ENCODE assay signal across 1 cellular context in the genomic region with DNA sequence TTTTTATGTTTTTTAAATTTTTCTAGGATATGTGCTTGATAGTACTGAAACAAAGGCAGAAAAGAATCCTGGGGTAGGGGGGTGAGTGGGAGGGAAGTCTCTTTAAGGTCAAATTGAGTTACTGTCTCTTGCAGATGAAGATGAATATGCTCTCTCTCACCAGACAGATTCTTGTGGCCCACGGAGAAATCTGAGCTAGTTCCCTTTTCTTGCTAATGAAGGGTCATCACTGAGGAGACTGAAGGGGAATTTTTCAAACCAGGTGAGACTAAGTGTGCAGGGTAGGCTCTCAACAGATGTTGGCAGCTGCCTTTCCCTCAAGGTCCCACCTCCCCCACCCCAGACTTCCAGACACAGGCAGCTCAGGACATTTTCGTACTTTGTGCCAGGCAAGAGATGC.
TF ChIP-seq lines count a peak whose summit lies in the region.

No MANE protein-coding gene starts in this region.

TF ChIP-seq in GM12878, 131 proteins besides CTCF, POLR2A, EP300 and RAD21 (continued from another document and continues in another):
- TF ChIP-seq, protein P1, sequence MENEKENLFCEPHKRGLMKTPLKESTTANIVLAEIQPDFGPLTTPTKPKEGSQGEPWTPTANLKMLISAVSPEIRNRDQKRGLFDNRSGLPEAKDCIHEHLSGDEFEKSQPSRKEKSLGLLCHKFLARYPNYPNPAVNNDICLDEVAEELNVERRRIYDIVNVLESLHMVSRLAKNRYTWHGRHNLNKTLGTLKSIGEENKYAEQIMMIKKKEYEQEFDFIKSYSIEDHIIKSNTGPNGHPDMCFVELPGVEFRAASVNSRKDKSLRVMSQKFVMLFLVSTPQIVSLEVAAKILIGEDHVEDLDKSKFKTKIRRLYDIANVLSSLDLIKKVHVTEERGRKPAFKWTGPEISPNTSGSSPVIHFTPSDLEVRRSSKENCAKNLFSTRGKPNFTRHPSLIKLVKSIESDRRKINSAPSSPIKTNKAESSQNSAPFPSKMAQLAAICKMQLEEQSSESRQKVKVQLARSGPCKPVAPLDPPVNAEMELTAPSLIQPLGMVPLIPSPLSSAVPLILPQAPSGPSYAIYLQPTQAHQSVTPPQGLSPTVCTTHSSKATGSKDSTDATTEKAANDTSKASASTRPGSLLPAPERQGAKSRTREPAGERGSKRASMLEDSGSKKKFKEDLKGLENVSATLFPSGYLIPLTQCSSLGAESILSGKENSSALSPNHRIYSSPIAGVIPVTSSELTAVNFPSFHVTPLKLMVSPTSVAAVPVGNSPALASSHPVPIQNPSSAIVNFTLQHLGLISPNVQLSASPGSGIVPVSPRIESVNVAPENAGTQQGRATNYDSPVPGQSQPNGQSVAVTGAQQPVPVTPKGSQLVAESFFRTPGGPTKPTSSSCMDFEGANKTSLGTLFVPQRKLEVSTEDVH (IDR thresholded peaks at IDR 0.05; ENCODE audit: low read depth, partially characterized antibody) = no peak
- TF ChIP-seq MTA3 (IDR thresholded peaks at IDR 0.05; ENCODE audit: borderline replicate concordance, low read length) = no peak
- TF ChIP-seq YY1 (IDR thresholded peaks at IDR 0.05; ENCODE audit: low read depth, low read length) = no peak
- TF ChIP-seq, protein P2, sequence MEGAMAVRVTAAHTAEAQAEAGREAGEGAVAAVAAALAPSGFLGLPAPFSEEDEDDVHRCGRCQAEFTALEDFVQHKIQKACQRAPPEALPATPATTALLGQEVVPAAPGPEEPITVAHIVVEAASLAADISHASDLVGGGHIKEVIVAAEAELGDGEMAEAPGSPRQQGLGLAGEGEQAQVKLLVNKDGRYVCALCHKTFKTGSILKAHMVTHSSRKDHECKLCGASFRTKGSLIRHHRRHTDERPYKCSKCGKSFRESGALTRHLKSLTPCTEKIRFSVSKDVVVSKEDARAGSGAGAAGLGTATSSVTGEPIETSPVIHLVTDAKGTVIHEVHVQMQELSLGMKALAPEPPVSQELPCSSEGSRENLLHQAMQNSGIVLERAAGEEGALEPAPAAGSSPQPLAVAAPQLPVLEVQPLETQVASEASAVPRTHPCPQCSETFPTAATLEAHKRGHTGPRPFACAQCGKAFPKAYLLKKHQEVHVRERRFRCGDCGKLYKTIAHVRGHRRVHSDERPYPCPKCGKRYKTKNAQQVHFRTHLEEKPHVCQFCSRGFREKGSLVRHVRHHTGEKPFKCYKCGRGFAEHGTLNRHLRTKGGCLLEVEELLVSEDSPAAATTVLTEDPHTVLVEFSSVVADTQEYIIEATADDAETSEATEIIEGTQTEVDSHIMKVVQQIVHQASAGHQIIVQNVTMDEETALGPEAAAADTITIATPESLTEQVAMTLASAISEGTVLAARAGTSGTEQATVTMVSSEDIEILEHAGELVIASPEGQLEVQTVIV (IDR thresholded peaks at IDR 0.05; ENCODE audit: borderline replicate concordance, partially characterized antibody) = no peak
- TF ChIP-seq, protein P3, sequence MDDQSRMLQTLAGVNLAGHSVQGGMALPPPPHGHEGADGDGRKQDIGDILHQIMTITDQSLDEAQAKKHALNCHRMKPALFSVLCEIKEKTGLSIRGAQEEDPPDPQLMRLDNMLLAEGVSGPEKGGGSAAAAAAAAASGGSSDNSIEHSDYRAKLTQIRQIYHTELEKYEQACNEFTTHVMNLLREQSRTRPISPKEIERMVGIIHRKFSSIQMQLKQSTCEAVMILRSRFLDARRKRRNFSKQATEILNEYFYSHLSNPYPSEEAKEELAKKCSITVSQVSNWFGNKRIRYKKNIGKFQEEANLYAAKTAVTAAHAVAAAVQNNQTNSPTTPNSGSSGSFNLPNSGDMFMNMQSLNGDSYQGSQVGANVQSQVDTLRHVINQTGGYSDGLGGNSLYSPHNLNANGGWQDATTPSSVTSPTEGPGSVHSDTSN (IDR thresholded peaks at IDR 0.05; ENCODE audit: insufficient replicate concordance, low read depth, low read length) = peak; percentile 42
- TF ChIP-seq KLF5 (IDR thresholded peaks at IDR 0.05; ENCODE audit: partially characterized antibody) = no peak
- TF ChIP-seq SREBF2 (IDR thresholded peaks at IDR 0.05; ENCODE audit: low read length) = no peak
- peak; percentile 52 for TF ChIP-seq NBN (IDR thresholded peaks at IDR 0.05)
- peak; percentile 87 for TF ChIP-seq MTA2 (IDR thresholded peaks at IDR 0.05; ENCODE audit: low read depth)
- TF ChIP-seq ZNF622 (IDR thresholded peaks at IDR 0.05) = no peak
- no peak for TF ChIP-seq SMAD1 (IDR thresholded peaks at IDR 0.05; ENCODE audit: low read depth, partially characterized antibody)
- TF ChIP-seq ASH2L (IDR thresholded peaks at IDR 0.05; ENCODE audit: borderline replicate concordance, low read depth) = no peak
- no peak for TF ChIP-seq BMI1 (IDR thresholded peaks at IDR 0.05; ENCODE audit: borderline replicate concordance)
- TF ChIP-seq ZNF207 (IDR thresholded peaks at IDR 0.05; ENCODE audit: borderline replicate concordance) = no peak
- TF ChIP-seq ZBED1 (IDR thresholded peaks at IDR 0.05; ENCODE audit: borderline replicate concordance) = no peak
- TF ChIP-seq MYC (IDR thresholded peaks at IDR 0.05; ENCODE audit: insufficient read depth, insufficient read length, insufficient replicate concordance, low read length, severe bottlenecking) = no peak
- no peak for TF ChIP-seq SMARCA5 (IDR thresholded peaks at IDR 0.05)
- peak; percentile 84 for TF ChIP-seq NR2F1 (conservative IDR thresholded peaks at IDR 0.05)
- TF ChIP-seq ZNF384 (IDR thresholded peaks at IDR 0.05; ENCODE audit: borderline replicate concordance, low read depth, low read length) = no peak
- TF ChIP-seq, protein P4, sequence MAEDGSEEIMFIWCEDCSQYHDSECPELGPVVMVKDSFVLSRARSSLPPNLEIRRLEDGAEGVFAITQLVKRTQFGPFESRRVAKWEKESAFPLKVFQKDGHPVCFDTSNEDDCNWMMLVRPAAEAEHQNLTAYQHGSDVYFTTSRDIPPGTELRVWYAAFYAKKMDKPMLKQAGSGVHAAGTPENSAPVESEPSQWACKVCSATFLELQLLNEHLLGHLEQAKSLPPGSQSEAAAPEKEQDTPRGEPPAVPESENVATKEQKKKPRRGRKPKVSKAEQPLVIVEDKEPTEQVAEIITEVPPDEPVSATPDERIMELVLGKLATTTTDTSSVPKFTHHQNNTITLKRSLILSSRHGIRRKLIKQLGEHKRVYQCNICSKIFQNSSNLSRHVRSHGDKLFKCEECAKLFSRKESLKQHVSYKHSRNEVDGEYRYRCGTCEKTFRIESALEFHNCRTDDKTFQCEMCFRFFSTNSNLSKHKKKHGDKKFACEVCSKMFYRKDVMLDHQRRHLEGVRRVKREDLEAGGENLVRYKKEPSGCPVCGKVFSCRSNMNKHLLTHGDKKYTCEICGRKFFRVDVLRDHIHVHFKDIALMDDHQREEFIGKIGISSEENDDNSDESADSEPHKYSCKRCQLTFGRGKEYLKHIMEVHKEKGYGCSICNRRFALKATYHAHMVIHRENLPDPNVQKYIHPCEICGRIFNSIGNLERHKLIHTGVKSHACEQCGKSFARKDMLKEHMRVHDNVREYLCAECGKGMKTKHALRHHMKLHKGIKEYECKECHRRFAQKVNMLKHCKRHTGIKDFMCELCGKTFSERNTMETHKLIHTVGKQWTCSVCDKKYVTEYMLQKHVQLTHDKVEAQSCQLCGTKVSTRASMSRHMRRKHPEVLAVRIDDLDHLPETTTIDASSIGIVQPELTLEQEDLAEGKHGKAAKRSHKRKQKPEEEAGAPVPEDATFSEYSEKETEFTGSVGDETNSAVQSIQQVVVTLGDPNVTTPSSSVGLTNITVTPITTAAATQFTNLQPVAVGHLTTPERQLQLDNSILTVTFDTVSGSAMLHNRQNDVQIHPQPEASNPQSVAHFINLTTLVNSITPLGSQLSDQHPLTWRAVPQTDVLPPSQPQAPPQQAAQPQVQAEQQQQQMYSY (CRISPR knock-in tag; IDR thresholded peaks at IDR 0.05) = no peak
- no peak for TF ChIP-seq SIN3A (IDR thresholded peaks at IDR 0.05; ENCODE audit: low read depth, low read length)
- no peak for TF ChIP-seq PAX8 (IDR thresholded peaks at IDR 0.05)
- TF ChIP-seq, protein P5, sequence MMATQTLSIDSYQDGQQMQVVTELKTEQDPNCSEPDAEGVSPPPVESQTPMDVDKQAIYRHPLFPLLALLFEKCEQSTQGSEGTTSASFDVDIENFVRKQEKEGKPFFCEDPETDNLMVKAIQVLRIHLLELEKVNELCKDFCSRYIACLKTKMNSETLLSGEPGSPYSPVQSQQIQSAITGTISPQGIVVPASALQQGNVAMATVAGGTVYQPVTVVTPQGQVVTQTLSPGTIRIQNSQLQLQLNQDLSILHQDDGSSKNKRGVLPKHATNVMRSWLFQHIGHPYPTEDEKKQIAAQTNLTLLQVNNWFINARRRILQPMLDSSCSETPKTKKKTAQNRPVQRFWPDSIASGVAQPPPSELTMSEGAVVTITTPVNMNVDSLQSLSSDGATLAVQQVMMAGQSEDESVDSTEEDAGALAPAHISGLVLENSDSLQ (IDR thresholded peaks at IDR 0.05) = peak; percentile 60
- TF ChIP-seq, protein P6, sequence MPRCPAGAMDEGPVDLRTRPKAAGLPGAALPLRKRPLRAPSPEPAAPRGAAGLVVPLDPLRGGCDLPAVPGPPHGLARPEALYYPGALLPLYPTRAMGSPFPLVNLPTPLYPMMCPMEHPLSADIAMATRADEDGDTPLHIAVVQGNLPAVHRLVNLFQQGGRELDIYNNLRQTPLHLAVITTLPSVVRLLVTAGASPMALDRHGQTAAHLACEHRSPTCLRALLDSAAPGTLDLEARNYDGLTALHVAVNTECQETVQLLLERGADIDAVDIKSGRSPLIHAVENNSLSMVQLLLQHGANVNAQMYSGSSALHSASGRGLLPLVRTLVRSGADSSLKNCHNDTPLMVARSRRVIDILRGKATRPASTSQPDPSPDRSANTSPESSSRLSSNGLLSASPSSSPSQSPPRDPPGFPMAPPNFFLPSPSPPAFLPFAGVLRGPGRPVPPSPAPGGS (IDR thresholded peaks at IDR 0.05; ENCODE audit: borderline replicate concordance, insufficient read depth, low read depth, low read length, poor library complexity, severe bottlenecking) = no peak
- peak; percentile 83 for TF ChIP-seq SPI1 (IDR thresholded peaks at IDR 0.05; ENCODE audit: borderline replicate concordance, insufficient read depth, low read depth, low read length)
- TF ChIP-seq PAX5 (IDR thresholded peaks at IDR 0.05; ENCODE audit: borderline replicate concordance, low read depth, low read length) = peak; percentile 41; the same call in 1 of the 2 replicates
- TF ChIP-seq CREB1 (IDR thresholded peaks at IDR 0.05; ENCODE audit: low read depth) = no peak
- peak; percentile 54; the same call in 1 of the 2 replicates for TF ChIP-seq NFIC (IDR thresholded peaks at IDR 0.05; ENCODE audit: low read depth, low read length)
- TF ChIP-seq ZNF274 (IDR thresholded peaks at IDR 0.05; ENCODE audit: insufficient read depth, insufficient read length) = no peak
- TF ChIP-seq IKZF1 (conservative IDR thresholded peaks at IDR 0.05) = peak; percentile 73; the same call in 1 of the 2 replicates
- peak; percentile 31 for TF ChIP-seq MEF2B (IDR thresholded peaks at IDR 0.05; ENCODE audit: partially characterized antibody, poor library complexity, severe bottlenecking)
- no peak for TF ChIP-seq KAT2A (conservative IDR thresholded peaks at IDR 0.05; ENCODE audit: control insufficient read depth, low read depth, low read length)
- TF ChIP-seq SRF (IDR thresholded peaks at IDR 0.05; ENCODE audit: low read depth in 2 of 2, low read length in 2 of 2) = no peak
- no peak for TF ChIP-seq TBL1XR1 (IDR thresholded peaks at IDR 0.05; ENCODE audit: low read depth, low read length)
- TF ChIP-seq FOXM1 (IDR thresholded peaks at IDR 0.05; ENCODE audit: low read depth, low read length) = peak; percentile 36; the same call in 1 of the 2 replicates
- TF ChIP-seq CBX5 (IDR thresholded peaks at IDR 0.05; ENCODE audit: low read depth) = no peak
- TF ChIP-seq NR2C1 (IDR thresholded peaks at IDR 0.05) = no peak
- TF ChIP-seq, protein P7, sequence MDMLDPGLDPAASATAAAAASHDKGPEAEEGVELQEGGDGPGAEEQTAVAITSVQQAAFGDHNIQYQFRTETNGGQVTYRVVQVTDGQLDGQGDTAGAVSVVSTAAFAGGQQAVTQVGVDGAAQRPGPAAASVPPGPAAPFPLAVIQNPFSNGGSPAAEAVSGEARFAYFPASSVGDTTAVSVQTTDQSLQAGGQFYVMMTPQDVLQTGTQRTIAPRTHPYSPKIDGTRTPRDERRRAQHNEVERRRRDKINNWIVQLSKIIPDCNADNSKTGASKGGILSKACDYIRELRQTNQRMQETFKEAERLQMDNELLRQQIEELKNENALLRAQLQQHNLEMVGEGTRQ (IDR thresholded peaks at IDR 0.05; ENCODE audit: borderline replicate concordance, low read depth, low read length) = no peak
- TF ChIP-seq, protein P8, sequence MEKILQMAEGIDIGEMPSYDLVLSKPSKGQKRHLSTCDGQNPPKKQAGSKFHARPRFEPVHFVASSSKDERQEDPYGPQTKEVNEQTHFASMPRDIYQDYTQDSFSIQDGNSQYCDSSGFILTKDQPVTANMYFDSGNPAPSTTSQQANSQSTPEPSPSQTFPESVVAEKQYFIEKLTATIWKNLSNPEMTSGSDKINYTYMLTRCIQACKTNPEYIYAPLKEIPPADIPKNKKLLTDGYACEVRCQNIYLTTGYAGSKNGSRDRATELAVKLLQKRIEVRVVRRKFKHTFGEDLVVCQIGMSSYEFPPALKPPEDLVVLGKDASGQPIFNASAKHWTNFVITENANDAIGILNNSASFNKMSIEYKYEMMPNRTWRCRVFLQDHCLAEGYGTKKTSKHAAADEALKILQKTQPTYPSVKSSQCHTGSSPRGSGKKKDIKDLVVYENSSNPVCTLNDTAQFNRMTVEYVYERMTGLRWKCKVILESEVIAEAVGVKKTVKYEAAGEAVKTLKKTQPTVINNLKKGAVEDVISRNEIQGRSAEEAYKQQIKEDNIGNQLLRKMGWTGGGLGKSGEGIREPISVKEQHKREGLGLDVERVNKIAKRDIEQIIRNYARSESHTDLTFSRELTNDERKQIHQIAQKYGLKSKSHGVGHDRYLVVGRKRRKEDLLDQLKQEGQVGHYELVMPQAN (conservative IDR thresholded peaks at IDR 0.05) = no peak
- TF ChIP-seq, protein P9, sequence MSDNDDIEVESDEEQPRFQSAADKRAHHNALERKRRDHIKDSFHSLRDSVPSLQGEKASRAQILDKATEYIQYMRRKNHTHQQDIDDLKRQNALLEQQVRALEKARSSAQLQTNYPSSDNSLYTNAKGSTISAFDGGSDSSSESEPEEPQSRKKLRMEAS (IDR thresholded peaks at IDR 0.05; ENCODE audit: low read depth, low read length) = no peak
- TF ChIP-seq NR2C2 (IDR thresholded peaks at IDR 0.05; ENCODE audit: borderline replicate concordance, control insufficient read depth, insufficient read length, low read depth) = no peak
- TF ChIP-seq KDM1A (IDR thresholded peaks at IDR 0.05; ENCODE audit: borderline replicate concordance) = no peak
- TF ChIP-seq RCOR1 (conservative IDR thresholded peaks at IDR 0.05; ENCODE audit: low read depth, low read length) = 0 out of 2 replicates have a peak, but pooled peaks have one; percentile 64
- no peak for TF ChIP-seq ZSCAN29 (IDR thresholded peaks at IDR 0.05)
- peak; percentile 57; the same call in 1 of the 2 replicates for TF ChIP-seq ESRRA (IDR thresholded peaks at IDR 0.05; ENCODE audit: low read length)
- no peak for TF ChIP-seq NRF1 (conservative IDR thresholded peaks at IDR 0.05; ENCODE audit: low read depth, low read length)
- TF ChIP-seq TARDBP (IDR thresholded peaks at IDR 0.05; ENCODE audit: borderline replicate concordance) = no peak
- no peak for TF ChIP-seq SREBF1 (IDR thresholded peaks at IDR 0.05; ENCODE audit: low read length)
